ENCODE assay signal across 27 cellular contexts in genomic region chr7:152504816-152505215, GRCh38.
"Had no signal": no experiment of that assay in that cellular context is flagged by ENCODE, and none has a peak within 500 bp of the region (broad histone marks: within the 10 kb centered on the region; RNA-seq: fewer than 3 reads in every experiment).

No MANE protein-coding gene starts in this region.

- H3K27ac ChIP-seq: adrenal gland, ascending aorta, brain microvascular endothelial cell, coronary artery, esophagus squamous epithelium, gastroesophageal sphincter, stomach, suprapubic skin, tibial nerve, uterus, WERI-Rb-1 had no signal

- H3K4me1 Mint-ChIP-seq: activated CD4-positive, alpha-beta T cell treated with anti-CD3 and anti-CD28 coated beads, Interleukin-2, amount 10 ng/mL, durations not matched to agents 7 days and 5 days; activated T-helper 17 cell treated with anti-CD3 and anti-CD28 coated beads, Interleukin-2, amount 50 U/mL, for 72 hours; central memory CD8-positive, alpha-beta T cell; naive thymus-derived CD4-positive, alpha-beta T cell; stimulated activated memory B cell treated with anti-CD40 and anti-IgM and Interleukin-4, amounts not matched to agents 10 μg/mL and 1 μg/mL and 100 μg/mL, for 72 hours had no signal

- H3K9me3 ChIP-seq: adrenal gland, ascending aorta, esophagus squamous epithelium, gastroesophageal sphincter, pancreas, stomach, suprapubic skin, tibial nerve, uterus had no signal

- H3K27ac Mint-ChIP-seq: activated CD4-positive, alpha-beta T cell treated with anti-CD3 and anti-CD28 coated beads, Interleukin-2, amount 10 ng/mL, durations not matched to agents 7 days and 5 days; activated naive CD8-positive, alpha-beta T cell; activated T-cell treated with anti-CD3 and anti-CD28 coated beads, Interleukin-2, amount 50 U/mL, for 24 hours; activated T-helper 17 cell treated with anti-CD3 and anti-CD28 coated beads, Interleukin-2, amount 50 U/mL, for 72 hours; naive thymus-derived CD4-positive, alpha-beta T cell; stimulated activated memory B cell treated with anti-CD40 and anti-IgM and Interleukin-4, amounts not matched to agents 10 μg/mL and 1 μg/mL and 100 μg/mL, for 72 hours had no signal

- H3K36me3 ChIP-seq: adrenal gland, ascending aorta, brain microvascular endothelial cell, esophagus squamous epithelium, gastroesophageal sphincter, pancreas, stomach, suprapubic skin, tibial nerve, uterus, WERI-Rb-1 had no signal

- DNase-seq: activated CD4-positive, alpha-beta T cell treated with anti-CD3 and anti-CD28 coated beads, Interleukin-2, amount 10 ng/mL, durations not matched to agents 7 days and 5 days; activated CD4-positive, CD25-positive, alpha-beta regulatory T cell treated with anti-CD3 and anti-CD28 coated beads, Interleukin-2, amount 50 U/mL, for 72 hours; activated CD8-positive, alpha-beta memory T cell treated with anti-CD3 and anti-CD28 coated beads, Interleukin-2, amount 50 U/mL, for 4 hours; activated T-cell treated with anti-CD3 and anti-CD28 coated beads, Interleukin-2, amount 50 U/mL, for 24 hours; adrenal gland; brain microvascular endothelial cell; esophagus squamous epithelium; head of caudate nucleus; left colon; mesenchymal stem cell; naive thymus-derived CD4-positive, alpha-beta T cell; small intestine; stimulated activated CD4-positive, alpha-beta T cell treated with anti-CD3 and anti-CD28 coated beads, Interleukin-15, amount 100 ng/mL, for 24 hours; stomach; uterus; WERI-Rb-1 had no signal

- H3K27me3 Mint-ChIP-seq: activated CD4-positive, alpha-beta T cell treated with anti-CD3 and anti-CD28 coated beads, Interleukin-2, amount 10 ng/mL, durations not matched to agents 7 days and 5 days; activated naive CD8-positive, alpha-beta T cell; activated T-cell treated with anti-CD3 and anti-CD28 coated beads, Interleukin-2, amount 50 U/mL, for 24 hours; activated T-helper 17 cell treated with anti-CD3 and anti-CD28 coated beads, Interleukin-2, amount 50 U/mL, for 72 hours; central memory CD8-positive, alpha-beta T cell; naive thymus-derived CD4-positive, alpha-beta T cell; stimulated activated memory B cell treated with anti-CD40 and anti-IgM and Interleukin-4, amounts not matched to agents 10 μg/mL and 1 μg/mL and 100 μg/mL, for 72 hours had no signal

- H3K4me3 ChIP-seq: adrenal gland, ascending aorta, coronary artery, esophagus squamous epithelium, gastroesophageal sphincter, pancreas, stomach, suprapubic skin, tibial nerve, uterus had no signal

- H3K36me3 Mint-ChIP-seq: activated naive CD8-positive, alpha-beta T cell; naive thymus-derived CD4-positive, alpha-beta T cell; stimulated activated memory B cell treated with anti-CD40 and anti-IgM and Interleukin-4, amounts not matched to agents 10 μg/mL and 1 μg/mL and 100 μg/mL, for 72 hours had no signal

- H3K4me1 ChIP-seq: adrenal gland, ascending aorta, gastroesophageal sphincter, pancreas, tibial nerve, uterus had no signal

- ATAC-seq: activated T-helper 17 cell treated with anti-CD3 and anti-CD28 coated beads, Interleukin-2, amount 50 U/mL, for 72 hours; gastroesophageal sphincter; naive thymus-derived CD4-positive, alpha-beta T cell; sciatic nerve; stimulated activated memory B cell treated with anti-CD40 and anti-IgM and Interleukin-4, amounts not matched to agents 10 μg/mL and 1 μg/mL and 100 μg/mL, for 72 hours had no signal

- H3K4me3 Mint-ChIP-seq: activated CD4-positive, alpha-beta T cell treated with anti-CD3 and anti-CD28 coated beads, Interleukin-2, amount 10 ng/mL, durations not matched to agents 7 days and 5 days; activated naive CD8-positive, alpha-beta T cell; activated T-cell treated with anti-CD3 and anti-CD28 coated beads, Interleukin-2, amount 50 U/mL, for 24 hours; activated T-helper 17 cell treated with anti-CD3 and anti-CD28 coated beads, Interleukin-2, amount 50 U/mL, for 72 hours; central memory CD8-positive, alpha-beta T cell; naive thymus-derived CD4-positive, alpha-beta T cell; stimulated activated memory B cell treated with anti-CD40 and anti-IgM and Interleukin-4, amounts not matched to agents 10 μg/mL and 1 μg/mL and 100 μg/mL, for 72 hours had no signal

- H3K9me3 Mint-ChIP-seq: activated CD4-positive, alpha-beta T cell treated with anti-CD3 and anti-CD28 coated beads, Interleukin-2, amount 10 ng/mL, durations not matched to agents 7 days and 5 days; activated T-cell treated with anti-CD3 and anti-CD28 coated beads, Interleukin-2, amount 50 U/mL, for 24 hours; activated T-helper 17 cell treated with anti-CD3 and anti-CD28 coated beads, Interleukin-2, amount 50 U/mL, for 72 hours; central memory CD8-positive, alpha-beta T cell; naive thymus-derived CD4-positive, alpha-beta T cell; stimulated activated memory B cell treated with anti-CD40 and anti-IgM and Interleukin-4, amounts not matched to agents 10 μg/mL and 1 μg/mL and 100 μg/mL, for 72 hours had no signal

- H3K27me3 ChIP-seq: adrenal gland, ascending aorta, brain microvascular endothelial cell, esophagus squamous epithelium, gastroesophageal sphincter, pancreas, stomach, suprapubic skin, tibial nerve, uterus had no signal
